In genomic region chr5:173885054-173885443, GRCh38 we compare ENCODE assay signal across 12 cellular contexts. TPM values are rescaled to one million over a fixed set of nuclear protein-coding genes. Genes with fewer than 3 reads are reported as not detected.
DNase-seq lines count a peak whose midpoint lies in the region; ATAC-seq, FAIRE-seq and TF ChIP-seq lines count a peak whose summit lies in the region.
"Had no signal": no experiment of that assay in that cellular context is flagged by ENCODE, and none has a peak within 500 bp of the region (broad histone marks: within the 10 kb centered on the region; RNA-seq: fewer than 3 reads in every experiment).

No MANE protein-coding gene starts in this region.

- H3K9me3 Mint-ChIP-seq in type B pancreatic cell, result no peaks in the 10 kb centered on the region

- no peak for FAIRE-seq in kidney (lab: Jason Lieb, UNC)
- FAIRE-seq: bronchial epithelial cell had no signal

- H3K9me3 ChIP-seq in cardiac muscle cell (ENCODE audit: low read depth) (no peaks in the 10 kb centered on the region), T-helper 17 cell (ENCODE audit: control insufficient read depth, low read length, poor library complexity, severe bottlenecking) (peaks cover 2% of the 10 kb centered on the region), kidney (ENCODE audit: control insufficient read depth in 1 of 2, low read length in 2 of 2) (no peaks in the 10 kb centered on the region)
- H3K9me3 ChIP-seq: heart right ventricle had no signal

- DNase-seq in cardiac muscle cell (ENCODE audit: low read depth in 1 of 2, low spot score in 1 of 2), result no peak
- no peak for DNase-seq in left cardiac atrium
- DNase-seq in T-helper 17 cell, result no peak
- no peak for DNase-seq in kidney
- DNase-seq in type B pancreatic cell (ENCODE audit: extremely low spot score, unreplicated experiment), result no peak
- DNase-seq in amniotic stem cell (lab: John Stamatoyannopoulos, UW), result no peak
- DNase-seq in activated naive CD4-positive, alpha-beta T cell treated with Interleukin-2 at 50 U/mL for 16 hours, result no peak
- no peak for DNase-seq in HPDE6-E6E7 (ENCODE audit: extremely low spot score)
- DNase-seq: heart right ventricle, occipital lobe had no signal

- H3K27ac ChIP-seq in cardiac muscle cell (peak overlapping the region; percentile 16), kidney (ENCODE audit: low read depth in 2 of 2, low read length in 2 of 2) (peak overlapping the region; percentile 81 to 86)

- no peaks in the 10 kb centered on the region for H3K27me3 Mint-ChIP-seq in T-helper 17 cell
- H3K27me3 Mint-ChIP-seq in type B pancreatic cell, result peaks cover 14% of the 10 kb centered on the region

- intact Hi-C loops in left cardiac atrium (cut with DNase I), result no loop called here
- intact Hi-C loops in kidney (cut with DNase I), result no loop called here

- H3K4me1 Mint-ChIP-seq in T-helper 17 cell (peaks cover 45% of the 10 kb centered on the region), type B pancreatic cell (ENCODE audit: unreplicated experiment) (peaks cover 30% of the 10 kb centered on the region)

- H3K36me3 ChIP-seq in cardiac muscle cell (no peaks in the 10 kb centered on the region), kidney (ENCODE audit: control insufficient read depth in 1 of 2, insufficient read depth in 2 of 2, low read length in 2 of 2) (peaks cover 0 to 4% of the 10 kb centered on the region in 2 donors)
- H3K36me3 ChIP-seq: heart right ventricle had no signal

- H3K9ac ChIP-seq in kidney (ENCODE audit: low read length in 2 of 2), result peak overlapping the region in 1 of 2 donors; percentile 26

- H3K27ac Mint-ChIP-seq in T-helper 17 cell, result peak overlapping the region; percentile 99
- peak overlapping the region; percentile 78 for H3K27ac Mint-ChIP-seq in type B pancreatic cell

- peaks cover 5% of the 10 kb centered on the region for H3K36me3 Mint-ChIP-seq in T-helper 17 cell (ENCODE audit: low read depth)
- peaks cover under 1% of the 10 kb centered on the region for H3K36me3 Mint-ChIP-seq in type B pancreatic cell

- H3K4me3 Mint-ChIP-seq in T-helper 17 cell, result peak overlapping the region; percentile 84
- peak overlapping the region; percentile 68 for H3K4me3 Mint-ChIP-seq in type B pancreatic cell

- ATAC-seq in left cardiac atrium (no peak), T-helper 17 cell (no peak)
- ATAC-seq: heart right ventricle, left lobe of liver had no signal

- TF ChIP-seq CTCF in cardiac muscle cell (IDR thresholded peaks at IDR 0.05; ENCODE audit: low read depth, low read length), result no peak
- TF ChIP-seq CTCF in kidney (IDR thresholded peaks at IDR 0.05; ENCODE audit: borderline replicate concordance, extremely low read depth, insufficient read depth), result no peak
- no peak for TF ChIP-seq CTCF in type B pancreatic cell (conservative IDR thresholded peaks at IDR 0.05)

- H3K4me3 ChIP-seq in cardiac muscle cell, result no peak overlapping the region
- peak overlapping the region in 1 of 2 donors; percentile 17 for H3K4me3 ChIP-seq in kidney (ENCODE audit: low read length in 2 of 2)
- H3K4me3 ChIP-seq: heart right ventricle had no signal

- no peaks in the 10 kb centered on the region for H3K27me3 ChIP-seq in cardiac muscle cell
- H3K27me3 ChIP-seq: heart right ventricle had no signal

- H3K4me1 ChIP-seq in cardiac muscle cell (ENCODE audit: low read depth), result peaks cover 20% of the 10 kb centered on the region
- H3K4me1 ChIP-seq in kidney (ENCODE audit: control insufficient read depth in 1 of 2, insufficient read depth in 1 of 2, low read depth in 1 of 2, low read length in 2 of 2), result peaks cover 21 to 26% of the 10 kb centered on the region in 2 donors

RNA-seq across cellular contexts. Expression of gene CPEB4, which starts 3.1 kb away (rescaled TPM):
- total RNA-seq in cardiac muscle cell, result 52.9 and 65.2 TPM in 2 replicates
- polyA plus RNA-seq in cardiac muscle cell, result 23.8 and 33.6 TPM in 2 replicates
- total RNA-seq in left cardiac atrium, result 100 to 1,000 TPM in 1 of 2 donors, 10 to 100 TPM in 1; 73.8 to 178 TPM
- 10 to 100 TPM; 25.3 to 33.3 TPM for total RNA-seq in T-helper 17 cell
- 73.0 TPM for total RNA-seq in kidney
- polyA plus RNA-seq in kidney (ENCODE audit: insufficient read depth, low read depth, low replicate concordance), result 9.5 TPM
- 53.2 and 56.1 TPM in 2 replicates for total RNA-seq in type B pancreatic cell (ENCODE audit: low replicate concordance)
